Comparison of ENCODE assay signal across 28 cellular contexts in genomic region chr3:98568402-98568801, GRCh38. TPM values are rescaled to one million over a fixed set of nuclear protein-coding genes. Genes with fewer than 3 reads are reported as not detected.
DNase-seq lines count a peak whose midpoint lies in the region; ATAC-seq and TF ChIP-seq lines count a peak whose summit lies in the region.
"Had no signal": no experiment of that assay in that cellular context is flagged by ENCODE, and none has a peak within 500 bp of the region (broad histone marks: within the 10 kb centered on the region; RNA-seq: fewer than 3 reads in every experiment).

No MANE protein-coding gene starts in this region.

- TF ChIP-seq CTCF in CD8-positive, alpha-beta T cell (IDR thresholded peaks at IDR 0.05) = no peak

- H3K27ac ChIP-seq in CD4-positive, CD25-positive, alpha-beta regulatory T cell (ENCODE audit: insufficient read depth, low read length, poor library complexity, severe bottlenecking) = peak overlapping the region; percentile 94
- H3K27ac ChIP-seq in CD8-positive, alpha-beta T cell (ENCODE audit: low read depth, low read length) = no peak overlapping the region
- H3K27ac ChIP-seq: gastroesophageal sphincter, hepatocyte, RWPE1, testis had no signal

- H3K4me1 Mint-ChIP-seq in CD4-positive, CD25-positive, alpha-beta regulatory T cell = peaks cover 43 to 70% (median 60%) of the 10 kb centered on the region in 4 donors
- H3K4me1 Mint-ChIP-seq in CD8-positive, alpha-beta T cell (ENCODE audit: low read depth) = peaks cover 65% of the 10 kb centered on the region
- H3K4me1 Mint-ChIP-seq in T-helper 17 cell (peaks cover 42% of the 10 kb centered on the region), immature natural killer cell (peaks cover 63 to 75% of the 10 kb centered on the region in 2 donors)

- H3K27me3 ChIP-seq in CD4-positive, CD25-positive, alpha-beta regulatory T cell (ENCODE audit: control insufficient read depth, insufficient read depth, low read length) = no peaks in the 10 kb centered on the region
- no peaks in the 10 kb centered on the region for H3K27me3 ChIP-seq in CD8-positive, alpha-beta T cell (ENCODE audit: insufficient read depth, low read length)
- H3K27me3 ChIP-seq: gastroesophageal sphincter, hepatocyte, testis had no signal

- no peaks in the 10 kb centered on the region for H3K36me3 Mint-ChIP-seq in CD4-positive, CD25-positive, alpha-beta regulatory T cell
- H3K36me3 Mint-ChIP-seq in CD8-positive, alpha-beta T cell = no peaks in the 10 kb centered on the region
- H3K36me3 Mint-ChIP-seq in T-helper 17 cell (ENCODE audit: low read depth) (peaks cover 1% of the 10 kb centered on the region), immature natural killer cell (no peaks in the 10 kb centered on the region)

- peak; percentile 36 to 51 for ATAC-seq in CD4-positive, CD25-positive, alpha-beta regulatory T cell (ENCODE audit: low read depth in 2 of 2)
- no peak for ATAC-seq in CD8-positive, alpha-beta T cell
- ATAC-seq in T-helper 17 cell = no peak
- ATAC-seq in HG03354 (IDR thresholded peaks at IDR 0.05; ENCODE audit: poor library complexity, severe bottlenecking, unreplicated experiment) = no peak
- ATAC-seq: gastroesophageal sphincter, left colon, right cardiac atrium had no signal

- H3K9me3 ChIP-seq in CD4-positive, CD25-positive, alpha-beta regulatory T cell (ENCODE audit: control insufficient read depth in 2 of 2, low read length in 2 of 2) = no peaks in the 10 kb centered on the region
- no peaks in the 10 kb centered on the region for H3K9me3 ChIP-seq in CD8-positive, alpha-beta T cell (ENCODE audit: low read length)
- no peaks in the 10 kb centered on the region for H3K9me3 ChIP-seq in T-helper 17 cell (ENCODE audit: control insufficient read depth, low read length, poor library complexity, severe bottlenecking)
- H3K9me3 ChIP-seq: gastroesophageal sphincter, testis had no signal

- POLR2A ChIA-PET in CD8-positive, alpha-beta T cell (lab: Charles Lee) = no interaction called here

- intact Hi-C loops in CD8-positive, alpha-beta T cell (cut with DNase I, micrococcal nuclease) = no loop called here

- peak overlapping the region; percentile 80 for H3K4me3 ChIP-seq in CD4-positive, CD25-positive, alpha-beta regulatory T cell (ENCODE audit: low read depth, low read length)
- H3K4me3 ChIP-seq in CD8-positive, alpha-beta T cell (ENCODE audit: low read depth, low read length) = no peak overlapping the region
- H3K4me3 ChIP-seq: gastroesophageal sphincter, hepatocyte, testis had no signal

- peaks cover 4% of the 10 kb centered on the region for H3K27me3 Mint-ChIP-seq in CD4-positive, CD25-positive, alpha-beta regulatory T cell
- no peaks in the 10 kb centered on the region for H3K27me3 Mint-ChIP-seq in CD8-positive, alpha-beta T cell (ENCODE audit: low read depth)
- no peaks in the 10 kb centered on the region for H3K27me3 Mint-ChIP-seq in T-helper 17 cell
- peaks cover 2 to 17% (median 5%) of the 10 kb centered on the region in 3 donors for H3K27me3 Mint-ChIP-seq in immature natural killer cell (ENCODE audit: low read depth in 3 of 3)
- H3K27me3 Mint-ChIP-seq: IgD-negative memory B cell had no signal

- H3K27ac Mint-ChIP-seq in CD4-positive, CD25-positive, alpha-beta regulatory T cell = peak overlapping the region; percentile 80 to 99 (median 95)
- H3K27ac Mint-ChIP-seq in CD8-positive, alpha-beta T cell = peak overlapping the region; percentile 76
- H3K27ac Mint-ChIP-seq in T-helper 17 cell = peak overlapping the region; percentile 100
- peak overlapping the region; percentile 70 to 94 (median 92) for H3K27ac Mint-ChIP-seq in immature natural killer cell

- CTCF ChIA-PET in CD8-positive, alpha-beta T cell (lab: Charles Lee) = no interaction called here

- DNase-seq in CD4-positive, CD25-positive, alpha-beta regulatory T cell = peak in 2 of 3 donors; percentile 26 to 67
- no peak for DNase-seq in CD8-positive, alpha-beta T cell
- DNase-seq in T-helper 17 cell (no peak), immature natural killer cell (no peak), DMS114 treated with DMSO at 0.1 percent for 48 hours (lab: John Stamatoyannopoulos, UW; ENCODE audit: unreplicated experiment) (no peak)
- no peak for DNase-seq in stimulated activated CD4-positive, alpha-beta T cell treated with anti-CD3 and anti-CD28 coated beads, Interleukin-1b, Interleukin-23, amount 100 ng/mL, for 48 hours
- no peak for DNase-seq in NK-92 treated with Interleukin-12 subunit alpha and Interleukin-12 subunit beta, amount 100 ng/mL, for 24 hours (lab: John Stamatoyannopoulos, UW)
- DNase-seq: activated CD4-positive, alpha-beta T cell treated with anti-CD3 and anti-CD28 coated beads for 48 hours; C1 segment of cervical spinal cord; dermis blood vessel endothelial cell; EL; left colon; mammary epithelial cell; NCI-H2029; NCI-H2227 treated with DMSO at 0.1 percent for 48 hours; posterior cingulate gyrus; right cardiac atrium; stimulated activated CD4-positive, alpha-beta T cell treated with anti-CD3 and anti-CD28 coated beads, Interleukin-4, amount 100 ng/mL, for 24 hours; stimulated activated naive CD4-positive, alpha-beta T cell; testis had no signal

- H3K4me3 Mint-ChIP-seq in CD4-positive, CD25-positive, alpha-beta regulatory T cell = peak overlapping the region; percentile 13 to 91 (median 56)
- no peak overlapping the region for H3K4me3 Mint-ChIP-seq in CD8-positive, alpha-beta T cell
- H3K4me3 Mint-ChIP-seq in T-helper 17 cell (no peak overlapping the region), immature natural killer cell (peak overlapping the region; percentile 38 to 81 (median 71))

- peaks cover 63% of the 10 kb centered on the region for H3K4me1 ChIP-seq in CD4-positive, CD25-positive, alpha-beta regulatory T cell (ENCODE audit: control insufficient read depth, insufficient read depth, low read length, poor library complexity, severe bottlenecking)
- H3K4me1 ChIP-seq in CD8-positive, alpha-beta T cell (ENCODE audit: insufficient read depth, low read length) = peaks cover 50% of the 10 kb centered on the region
- H3K4me1 ChIP-seq: gastroesophageal sphincter, testis had no signal

- peaks cover 0 to 3% (median 2%) of the 10 kb centered on the region in 7 donors for H3K9me3 Mint-ChIP-seq in CD4-positive, CD25-positive, alpha-beta regulatory T cell
- no peaks in the 10 kb centered on the region for H3K9me3 Mint-ChIP-seq in CD8-positive, alpha-beta T cell
- H3K9me3 Mint-ChIP-seq in immature natural killer cell = no peaks in the 10 kb centered on the region

- no peaks in the 10 kb centered on the region for H3K36me3 ChIP-seq in CD4-positive, CD25-positive, alpha-beta regulatory T cell (ENCODE audit: control insufficient read depth, insufficient read depth, low read length)
- no peaks in the 10 kb centered on the region for H3K36me3 ChIP-seq in CD8-positive, alpha-beta T cell (ENCODE audit: insufficient read depth, low read length)
- H3K36me3 ChIP-seq: gastroesophageal sphincter had no signal

RNA-seq across cellular contexts. Expression of gene CPOX, which starts 25.0 kb away (rescaled TPM):
- 22.8 TPM for total RNA-seq in CD4-positive, CD25-positive, alpha-beta regulatory T cell
- 1 to 10 TPM; 7.1 to 9.5 (median 7.2) TPM for polyA plus RNA-seq in CD4-positive, CD25-positive, alpha-beta regulatory T cell
- total RNA-seq in CD8-positive, alpha-beta T cell = 1 to 10 TPM; 7.5 to 7.7 TPM
- 10 to 100 TPM; 17.1 to 19.8 TPM for total RNA-seq in T-helper 17 cell
- polyA plus RNA-seq in immature natural killer cell = 1 to 10 TPM in 2 of 3 donors, not detected in 1; 2.4 to 4.4 TPM

RNA-seq across cellular contexts. Expression of gene GPR15, which starts 36.6 kb away (rescaled TPM):
- 5.7 TPM for total RNA-seq in CD4-positive, CD25-positive, alpha-beta regulatory T cell
- 10 to 100 TPM in 2 of 4 donors, 1 to 10 TPM in 2; 8.6 to 72.4 (median 9.8) TPM for polyA plus RNA-seq in CD4-positive, CD25-positive, alpha-beta regulatory T cell
- total RNA-seq in CD8-positive, alpha-beta T cell = 1 to 10 TPM; 9.1 to 9.3 TPM
- total RNA-seq in T-helper 17 cell = 100 to 1,000 TPM in 1 of 2 donors, 10 to 100 TPM in 1; 43.2 to 181 TPM
- polyA plus RNA-seq in immature natural killer cell = 1 to 10 TPM in 1 of 3 donors, under 1 TPM in 1, not detected in 1; 0.45 to 1.2 TPM
- total RNA-seq: dermis blood vessel endothelial cell, gastroesophageal sphincter, H1, hepatocyte, mammary epithelial cell, right cardiac atrium, testis, urinary bladder had no signal
- polyA plus RNA-seq: AG04450, H1, hepatocyte, mammary epithelial cell, right cardiac atrium had no signal

RNA-seq across cellular contexts. Expression of gene CLDND1, which starts 45.7 kb away (rescaled TPM):
- 266 TPM for total RNA-seq in CD4-positive, CD25-positive, alpha-beta regulatory T cell
- 100 to 1,000 TPM; 193 to 320 (median 249) TPM for polyA plus RNA-seq in CD4-positive, CD25-positive, alpha-beta regulatory T cell
- 100 to 1,000 TPM; 135 to 146 TPM for total RNA-seq in CD8-positive, alpha-beta T cell
- 100 to 1,000 TPM; 195 to 285 TPM for total RNA-seq in T-helper 17 cell
- polyA plus RNA-seq in immature natural killer cell = 100 to 1,000 TPM in 2 of 3 donors, 10 to 100 TPM in 1; 85.9 to 141 (median 115) TPM

Comparison
In these comparisons a context has a peak if more than half of its experiments do, and no peak if none do; other contexts are left out.
1. ATAC-seq: peak in CD4-positive, CD25-positive, alpha-beta regulatory T cell (2 of 2); none in CD8-positive, alpha-beta T cell (single experiment), T-helper 17 cell (single experiment) and HG03354 (single experiment).
2. DNase-seq: peak in CD4-positive, CD25-positive, alpha-beta regulatory T cell (2 of 3); none in CD8-positive, alpha-beta T cell (0 of 7), T-helper 17 cell (0 of 3), immature natural killer cell (0 of 3), stimulated activated CD4-positive, alpha-beta T cell treated with anti-CD3 and anti-CD28 coated beads, Interleukin-1b, Interleukin-23, amount 100 ng/mL, for 48 hours (single experiment), DMS114 treated with DMSO at 0.1 percent for 48 hours (single experiment) and NK-92 treated with Interleukin-12 subunit alpha and Interleukin-12 subunit beta, amount 100 ng/mL, for 24 hours (single experiment).
3. H3K4me3 Mint-ChIP-seq: peak in CD4-positive, CD25-positive, alpha-beta regulatory T cell (4 of 4) and immature natural killer cell (5 of 5); none in CD8-positive, alpha-beta T cell (single experiment) and T-helper 17 cell (single experiment).
4. Peak in every context shown above with its lines, with median percentiles within 50 percentile points of each other: H3K27ac Mint-ChIP-seq.